ENCODE assay signal across 12 cellular contexts in genomic region chr17:75512946-75513666, GRCh38. TPM values are rescaled to one million over a fixed set of nuclear protein-coding genes. Genes with fewer than 3 reads are reported as not detected.
DNase-seq lines count a peak whose midpoint lies in the region; ATAC-seq, FAIRE-seq and TF ChIP-seq lines count a peak whose summit lies in the region.
"Had no signal": no experiment of that assay in that cellular context is flagged by ENCODE, and none has a peak within 500 bp of the region (broad histone marks: within the 10 kb centered on the region; RNA-seq: fewer than 3 reads in every experiment).

No MANE protein-coding gene starts in this region.

- POLR2A ChIA-PET in H1 (lab: Charles Lee; ENCODE audit: partially characterized antibody), result interaction anchor here (2.0 to 4.5 kb wide), 2 partner anchors 8 to 13 kb away, joined by 7 to 35 read pairs; no protein-coding TSS in a partner anchor

- H3K9ac ChIP-seq in H1 (replicated peaks in 1 of 4; ENCODE audit: extremely low read depth in 1 of 4, low read depth in 3 of 4, low read length in 3 of 4) (no peak overlapping the region), mucosa of stomach (ENCODE audit: low read length) (peak overlapping the region; percentile 34)
- H3K9ac ChIP-seq: KMS-11 had no signal

- H2AFZ ChIP-seq in H1 (ENCODE audit: low read length), result no peak overlapping the region

- no peak for FAIRE-seq in H1 (lab: Jason Lieb, UNC)

- H3K27ac ChIP-seq in H1 (ENCODE audit: low read depth, low read length) (no peak overlapping the region), upper lobe of right lung (peak overlapping the region; percentile 73)
- H3K27ac ChIP-seq: KMS-11 had no signal

- no peak overlapping the region for H3K18ac ChIP-seq in H1 (ENCODE audit: extremely low read depth, low read length)

- TF ChIP-seq CTCF in H1 (IDR thresholded peaks at IDR 0.05; ENCODE audit: control extremely low read depth in 1 of 3, insufficient read depth in 1 of 3, low read depth in 1 of 3, low read length in 3 of 3) (no peak), upper lobe of right lung (IDR thresholded peaks at IDR 0.05) (no peak)

- H3K23ac ChIP-seq in H1 (ENCODE audit: insufficient read length), result no peak overlapping the region

- no peak overlapping the region for H4K5ac ChIP-seq in H1 (ENCODE audit: insufficient read length, low read depth, low read length)

- peaks cover 0 to 16% of the 10 kb centered on the region in 2 experiments; a peak in 1 of 4 replicates for H3K79me2 ChIP-seq in H1 (ENCODE audit: control insufficient read depth in 1 of 2, insufficient read depth in 2 of 2, low read length in 2 of 2)

- H2BK12ac ChIP-seq in H1 (ENCODE audit: low read depth, low read length), result no peak overlapping the region

- no peak overlapping the region for H3K4ac ChIP-seq in H1 (replicated peaks; ENCODE audit: insufficient read length, low read depth, low read length)

- no peak for TF ChIP-seq RAD21 in H1 (IDR thresholded peaks at IDR 0.05 in 1 of 2, conservative IDR thresholded peaks at IDR 0.05 in 1 of 2; ENCODE audit: low read depth in 2 of 2, low read length in 2 of 2)

- TF ChIP-seq POLR2A in H1 (IDR thresholded peaks at IDR 0.05; ENCODE audit: control extremely low read depth in 1 of 2, low read depth in 2 of 2, low read length in 2 of 2), result no peak

- H4K8ac ChIP-seq in H1 (ENCODE audit: extremely low read depth, insufficient read depth, low read length), result no peak overlapping the region

- H3K4me1 ChIP-seq in H1 (replicated peaks in 1 of 4; ENCODE audit: control insufficient read depth in 3 of 4, insufficient read depth in 4 of 4, low read length in 3 of 4) (peaks cover 0 to 17% (median 8%) of the 10 kb centered on the region in 4 experiments; a peak in 6 of 7 replicates), mucosa of stomach (ENCODE audit: control insufficient read depth, insufficient read depth, low read length) (peaks cover 65% of the 10 kb centered on the region), upper lobe of right lung (peaks cover 40% of the 10 kb centered on the region)

- H2BK15ac ChIP-seq in H1 (ENCODE audit: low read length), result no peak overlapping the region

- intact Hi-C loops in Right ventricle myocardium inferior (cut with DNase I) (no loop called here), left ventricle myocardium superior (cut with micrococcal nuclease) (loop anchor here (10.0 kb wide), 1 partner anchor 88 kb away; no protein-coding TSS in a partner anchor), upper lobe of right lung (cut with DNase I) (loop anchor here (10.0 kb wide), 1 partner anchor 88 kb away; no protein-coding TSS in a partner anchor)

- peaks cover 18% of the 10 kb centered on the region for H3K23me2 ChIP-seq in H1 (ENCODE audit: low read depth, low read length)

- H4K20me1 ChIP-seq in H1 (replicated peaks in 1 of 2; ENCODE audit: control insufficient read depth in 1 of 2, insufficient read depth in 2 of 2, low read length in 2 of 2), result peaks cover 2 to 39% of the 10 kb centered on the region in 2 experiments

- no peak for TF ChIP-seq EP300 in H1 (IDR thresholded peaks at IDR 0.05; ENCODE audit: borderline replicate concordance in 1 of 2, low read depth in 2 of 2, low read length in 2 of 2)

- H4K91ac ChIP-seq in H1 (replicated peaks; ENCODE audit: insufficient read length, low read length), result no peak overlapping the region

- no peak overlapping the region for H2BK120ac ChIP-seq in H1 (replicated peaks; ENCODE audit: low read depth, low read length)

- no peak overlapping the region; a peak in 1 of 4 replicates for H3K4me2 ChIP-seq in H1 (ENCODE audit: insufficient read depth in 1 of 2, low read depth in 2 of 2, low read length in 2 of 2)
- H3K4me2 ChIP-seq: KMS-11 had no signal

- no peak overlapping the region for H2AK5ac ChIP-seq in H1 (ENCODE audit: low read depth, low read length)

- H2BK5ac ChIP-seq in H1 (ENCODE audit: low read depth, low read length), result no peak overlapping the region

- ATAC-seq in Right ventricle myocardium inferior (no peak), left ventricle myocardium superior (no peak), upper lobe of right lung (no peak), GM21528 (IDR thresholded peaks at IDR 0.05; ENCODE audit: low FRiP score, unreplicated experiment) (no peak)
- ATAC-seq: T-helper 17 cell had no signal

- no peak overlapping the region for H2BK20ac ChIP-seq in H1 (ENCODE audit: low read length)

- 81% methylated on average over 9 of the region's 9 CpGs; no CpG with 5 or more reads in 1 of the 2 experiments for WGBS in H1 (ENCODE audit: extremely low coverage in 1 of 2, insufficient coverage in 1 of 2, insufficient read length in 1 of 2, insufficient replicate concordance in 2 of 2, low coverage in 1 of 2, low lambda C conversion rate in 2 of 2, missing lambda C conversion rate in 1 of 2), 2 experiments

- H3K14ac ChIP-seq in H1 (ENCODE audit: insufficient read length), result no peak overlapping the region

- H3K27me3 ChIP-seq in H1 (replicated peaks in 1 of 4; ENCODE audit: control insufficient read depth in 3 of 4, extremely low read depth in 1 of 4, insufficient read depth in 3 of 4, low read length in 3 of 4) (no peaks in the 10 kb centered on the region), mucosa of stomach (ENCODE audit: control insufficient read depth, insufficient read depth, low read length) (no peaks in the 10 kb centered on the region), upper lobe of right lung (no peaks in the 10 kb centered on the region)

- H3K4me3 ChIP-seq in H1 (ENCODE audit: extremely low read depth in 1 of 4, insufficient read depth in 2 of 4, low read depth in 3 of 4, low read length in 4 of 4) (no peak overlapping the region), mucosa of stomach (ENCODE audit: low read length) (peak overlapping the region; percentile 6), upper lobe of right lung (peak overlapping the region; percentile 87)

- CTCF ChIA-PET in H1 (lab: Charles Lee; ENCODE audit: partially characterized antibody), result interaction anchor here (0.8 to 3.9 kb wide), 7 partner anchors 9 to 273 kb away, joined by 3 to 31 read pairs (median 4); no protein-coding TSS in a partner anchor

- peak; percentile 9 for DNase-seq in Right ventricle myocardium inferior (ENCODE audit: missing footprints)
- DNase-seq in left ventricle myocardium superior, result no peak
- no peak for DNase-seq in H1 (ENCODE audit: low read depth in 1 of 2, low spot score in 2 of 2)
- DNase-seq in upper lobe of right lung, result no peak
- DNase-seq in stimulated activated CD8-positive, alpha-beta memory T cell treated with anti-CD3 and anti-CD28 coated beads, Interleukin-4, amount 100 ng/mL, for 48 hours, result no peak
- DNase-seq in SKM-1 (lab: John Stamatoyannopoulos, UW; ENCODE audit: unreplicated experiment), result no peak
- DNase-seq: activated T-cell treated with anti-CD3 and anti-CD28 coated beads, Interleukin-2, amount 50 U/mL, for 48 hours; NCI-H524 treated with DMSO at 0.1 percent for 48 hours; T-helper 17 cell had no signal

- H3K56ac ChIP-seq in H1 (replicated peaks; ENCODE audit: insufficient read length, low read depth, low read length), result no peak overlapping the region

- H3K79me1 ChIP-seq in H1 (ENCODE audit: low read depth, low read length), result peaks cover 3% of the 10 kb centered on the region

- H3K9me3 ChIP-seq in H1 (ENCODE audit: insufficient read depth in 2 of 2, low read depth in 1 of 2, low read length in 1 of 2) (no peaks in the 10 kb centered on the region), mucosa of stomach (ENCODE audit: control insufficient read depth, low read length) (no peaks in the 10 kb centered on the region), upper lobe of right lung (no peaks in the 10 kb centered on the region)

- no peaks in the 10 kb centered on the region for H3K36me3 ChIP-seq in H1 (ENCODE audit: control insufficient read depth in 2 of 4, insufficient read depth in 4 of 4, low read length in 3 of 4)
- peaks cover 8% of the 10 kb centered on the region for H3K36me3 ChIP-seq in mucosa of stomach (ENCODE audit: control insufficient read depth, insufficient read depth, low read length)
- H3K36me3 ChIP-seq in upper lobe of right lung, result no peaks in the 10 kb centered on the region

RNA-seq across cellular contexts. Expression of gene CASKIN2, which starts 2.2 kb away (rescaled TPM):
- 39.1 TPM for total RNA-seq in Right ventricle myocardium inferior
- 36.6 TPM for total RNA-seq in left ventricle myocardium superior
- 28.9 and 32.3 TPM in 2 replicates for total RNA-seq in H1 (2021; fragmentation: NEBNext Ultra II Directional; extraction: Animal tissue kit (Norgen Biotek cat#: 25700))
- 6.7 and 10.6 TPM in 2 replicates for polyA plus RNA-seq in H1 (2011; rRNA removed)
- 6.0 TPM for polyA plus RNA-seq in H1 (2011; cell fraction: cytosol; rRNA removed)
- polyA plus RNA-seq in H1 (2011; cell fraction: nucleus; rRNA removed), result 36.0 TPM
- polyA plus RNA-seq in H1 (2012, experiment 1 of 2), result 10.0 to 15.3 TPM (median 14.4 TPM) in 4 replicates
- polyA plus RNA-seq in H1 (2012, experiment 2 of 2), result 12.7 TPM
- 8.6 TPM for polyA plus RNA-seq in H1 (2013, experiment 1 of 2)
- polyA plus RNA-seq in H1 (2013, experiment 2 of 2), result 8.0 TPM
- polyA minus RNA-seq in H1 (2011; rRNA and poly(A)+ RNA removed), result 9.0 and 13.9 TPM in 2 replicates
- polyA minus RNA-seq in H1 (2011; cell fraction: cytosol; rRNA and poly(A)+ RNA removed), result 8.7 TPM
- 19.4 TPM for polyA minus RNA-seq in H1 (2011; cell fraction: nucleus; rRNA and poly(A)+ RNA removed)
- 101 TPM for total RNA-seq in upper lobe of right lung

RNA-seq across cellular contexts. Expression of gene TSEN54, which starts 3.2 kb away (rescaled TPM):
- total RNA-seq in Right ventricle myocardium inferior (6.1 TPM), left ventricle myocardium superior (8.3 TPM), upper lobe of right lung (21.6 TPM)
- total RNA-seq in H1 (2021; fragmentation: NEBNext Ultra II Directional; extraction: Animal tissue kit (Norgen Biotek cat#: 25700)), result 43.6 and 44.8 TPM in 2 replicates
- polyA plus RNA-seq in H1 (2011; rRNA removed), result 60.3 and 68.1 TPM in 2 replicates
- polyA plus RNA-seq in H1 (2011; cell fraction: cytosol; rRNA removed), result 52.7 TPM
- polyA plus RNA-seq in H1 (2011; cell fraction: nucleus; rRNA removed), result 106 TPM
- 41.4 to 67.2 TPM (median 56.3 TPM) in 4 replicates for polyA plus RNA-seq in H1 (2012, experiment 1 of 2)
- 63.3 TPM for polyA plus RNA-seq in H1 (2012, experiment 2 of 2)
- 32.9 TPM for polyA plus RNA-seq in H1 (2013, experiment 1 of 2)
- polyA plus RNA-seq in H1 (2013, experiment 2 of 2), result 29.0 TPM
- polyA minus RNA-seq in H1 (2011; rRNA and poly(A)+ RNA removed), result 35.2 and 45.8 TPM in 2 replicates
- 14.6 TPM for polyA minus RNA-seq in H1 (2011; cell fraction: cytosol; rRNA and poly(A)+ RNA removed)
- 18.1 TPM for polyA minus RNA-seq in H1 (2011; cell fraction: nucleus; rRNA and poly(A)+ RNA removed)

RNA-seq across cellular contexts. Expression of gene LLGL2, which starts 12.4 kb away (rescaled TPM):
- total RNA-seq in Right ventricle myocardium inferior (4.1 TPM), left ventricle myocardium superior (5.1 TPM), upper lobe of right lung (133 TPM)
- 64.5 and 66.6 TPM in 2 replicates for total RNA-seq in H1 (2021; fragmentation: NEBNext Ultra II Directional; extraction: Animal tissue kit (Norgen Biotek cat#: 25700))
- polyA plus RNA-seq in H1 (2011; rRNA removed), result 77.1 and 126 TPM in 2 replicates
- 90.7 TPM for polyA plus RNA-seq in H1 (2011; cell fraction: cytosol; rRNA removed)
- polyA plus RNA-seq in H1 (2011; cell fraction: nucleus; rRNA removed), result 171 TPM
- polyA plus RNA-seq in H1 (2012, experiment 1 of 2), result 38.9 to 72.3 TPM (median 69.7 TPM) in 4 replicates
- 58.3 TPM for polyA plus RNA-seq in H1 (2012, experiment 2 of 2)
- 47.7 TPM for polyA plus RNA-seq in H1 (2013, experiment 1 of 2)
- 43.3 TPM for polyA plus RNA-seq in H1 (2013, experiment 2 of 2)
- 22.8 and 39.6 TPM in 2 replicates for polyA minus RNA-seq in H1 (2011; rRNA and poly(A)+ RNA removed)
- polyA minus RNA-seq in H1 (2011; cell fraction: cytosol; rRNA and poly(A)+ RNA removed), result 33.2 TPM
- polyA minus RNA-seq in H1 (2011; cell fraction: nucleus; rRNA and poly(A)+ RNA removed), result 44.7 TPM

RNA-seq across cellular contexts. Expression of gene TMEM94, which starts 56.7 kb away (rescaled TPM):
- total RNA-seq in Right ventricle myocardium inferior, result 50.3 TPM
- total RNA-seq in left ventricle myocardium superior, result 56.8 TPM
- total RNA-seq in H1 (2021; fragmentation: NEBNext Ultra II Directional; extraction: Animal tissue kit (Norgen Biotek cat#: 25700)), result 54.8 and 64.3 TPM in 2 replicates
- polyA plus RNA-seq in H1 (2011; rRNA removed), result 69.9 and 147 TPM in 2 replicates
- polyA plus RNA-seq in H1 (2011; cell fraction: cytosol; rRNA removed), result 40.8 TPM
- 381 TPM for polyA plus RNA-seq in H1 (2011; cell fraction: nucleus; rRNA removed)
- 65.6 to 77.5 TPM (median 73.0 TPM) in 4 replicates for polyA plus RNA-seq in H1 (2012, experiment 1 of 2)
- 62.7 TPM for polyA plus RNA-seq in H1 (2012, experiment 2 of 2)
- 65.9 TPM for polyA plus RNA-seq in H1 (2013, experiment 1 of 2)
- 65.6 TPM for polyA plus RNA-seq in H1 (2013, experiment 2 of 2)
- polyA minus RNA-seq in H1 (2011; rRNA and poly(A)+ RNA removed), result 42.3 and 63.6 TPM in 2 replicates
- polyA minus RNA-seq in H1 (2011; cell fraction: cytosol; rRNA and poly(A)+ RNA removed), result 61.0 TPM
- 89.8 TPM for polyA minus RNA-seq in H1 (2011; cell fraction: nucleus; rRNA and poly(A)+ RNA removed)
- 79.1 TPM for total RNA-seq in upper lobe of right lung

Comparison
In these comparisons a context has a peak if more than half of its experiments do, and no peak if none do; other contexts are left out.
1. H3K4me3 ChIP-seq: peak in mucosa of stomach (single experiment) and upper lobe of right lung (single experiment); none in H1 (0 of 4).
2. RNA of gene LLGL2, which starts 12.4 kb away (total RNA-seq): 133 TPM in upper lobe of right lung (single experiment) and 64.5 to 66.6 TPM in H1; 5.1 TPM in left ventricle myocardium superior (single experiment) and 4.1 TPM in Right ventricle myocardium inferior (single experiment); every median in the first group is over 10 times any median in the second.